Comparison of ENCODE assay signal across 8 cellular contexts in genomic region chr17:76182016-76182764, GRCh38. TPM values are rescaled to one million over a fixed set of nuclear protein-coding genes. Genes with fewer than 3 reads are reported as not detected.
A peak's percentile ranks its signal among the peaks of the same experiment; 100 is the strongest.
DNase-seq lines count a peak whose midpoint lies in the region; TF ChIP-seq lines count a peak whose summit lies in the region.

No MANE protein-coding gene starts in this region.

- H3K36me3 Mint-ChIP-seq in endothelial cell (ENCODE audit: low read depth, unreplicated experiment) = no peaks in the 10 kb centered on the region

- H3K4me1 ChIP-seq in OCI-LY1 (ENCODE audit: insufficient read depth, low read length, severe bottlenecking) = peaks cover 21% of the 10 kb centered on the region

- H3K27ac ChIP-seq in OCI-LY1 (ENCODE audit: low read depth, low read length, poor library complexity, severe bottlenecking) = no peak overlapping the region

- no peak overlapping the region for H3K9ac ChIP-seq in OCI-LY1 (ENCODE audit: low read length)

- no peak overlapping the region for H3K4me3 ChIP-seq in OCI-LY1 (ENCODE audit: low read depth, low read length, poor library complexity, severe bottlenecking)

- peaks cover 8% of the 10 kb centered on the region for H3K4me1 Mint-ChIP-seq in endothelial cell (ENCODE audit: unreplicated experiment)

- peaks cover 2% of the 10 kb centered on the region for H3K27me3 Mint-ChIP-seq in endothelial cell (ENCODE audit: unreplicated experiment)

- no peak overlapping the region for H2AFZ ChIP-seq in OCI-LY1 (ENCODE audit: low read length)

- H3K9me3 ChIP-seq in OCI-LY1 (ENCODE audit: low read length) = no peaks in the 10 kb centered on the region

- H3K4me3 Mint-ChIP-seq in endothelial cell (ENCODE audit: unreplicated experiment) = no peak overlapping the region

- H3K27ac Mint-ChIP-seq in endothelial cell (ENCODE audit: unreplicated experiment) = no peak overlapping the region

- H3F3A ChIP-seq in OCI-LY1 (ENCODE audit: insufficient read depth, low read length) = no peaks in the 10 kb centered on the region

- H3K9me2 ChIP-seq in OCI-LY1 (ENCODE audit: low read depth, low read length) = no peaks in the 10 kb centered on the region

- H3K9me3 Mint-ChIP-seq in endothelial cell (ENCODE audit: unreplicated experiment) = no peaks in the 10 kb centered on the region

- H3K79me2 ChIP-seq in OCI-LY1 (ENCODE audit: insufficient read depth, low read length) = no peaks in the 10 kb centered on the region

- no peaks in the 10 kb centered on the region; the same call in 1 of the 2 replicates for H3K36me3 ChIP-seq in OCI-LY1 (ENCODE audit: insufficient read depth, low read length)

- peak; percentile 95 for DNase-seq in activated gamma-delta T cell treated with Interleukin-2 at 50 U/mL for 16 hours
- no peak for DNase-seq in activated gamma-delta T cell (lab: John Stamatoyannopoulos, UW)
- peak; percentile 89 for DNase-seq in KG1 (lab: John Stamatoyannopoulos, UW)
- DNase-seq in activated CD8-positive, alpha-beta memory T cell treated with anti-CD3 and anti-CD28 coated beads for 48 hours (ENCODE audit: low read depth in 2 of 3, low spot score in 2 of 3) = peak; percentile 80 to 97 (median 93)
- DNase-seq in endothelial cell (ENCODE audit: low spot score) = peak; percentile 93
- DNase-seq in middle frontal gyrus (ENCODE audit: extremely low spot score, low spot score) = peak; percentile 64
- DNase-seq in stimulated activated CD8-positive, alpha-beta memory T cell treated with anti-CD3 and anti-CD28 coated beads, Interleukin-4, amount 100 ng/mL, for 24 hours (ENCODE audit: low read depth) = peak; percentile 90

- H3K4me2 ChIP-seq in OCI-LY1 (ENCODE audit: low read length) = no peak overlapping the region

- no peaks in the 10 kb centered on the region for H4K20me1 ChIP-seq in OCI-LY1 (ENCODE audit: insufficient read depth, low read length)

- TF ChIP-seq CTCF in OCI-LY1 (IDR thresholded peaks at IDR 0.05; ENCODE audit: low read length) (peak; percentile 87), endothelial cell (IDR thresholded peaks at IDR 0.05; ENCODE audit: unreplicated experiment) (peak; percentile 89)

- peaks cover 4% of the 10 kb centered on the region; the same call in 1 of the 2 replicates for H3K27me3 ChIP-seq in OCI-LY1 (ENCODE audit: insufficient read depth, low read length)

RNA-seq across cellular contexts. Expression of gene FOXJ1, which starts 41.1 kb away (rescaled TPM):
- 2.1 TPM for total RNA-seq in endothelial cell (ENCODE audit: unreplicated experiment)

RNA-seq across cellular contexts. Expression of gene RNF157, which starts 58.1 kb away (rescaled TPM):
- total RNA-seq in endothelial cell (ENCODE audit: unreplicated experiment) = 18.7 TPM
